In genomic region chr10:131288648-131289047, GRCh38 we compare ENCODE assay signal across 38 cellular contexts. TPM values are rescaled to one million over a fixed set of nuclear protein-coding genes. Genes with fewer than 3 reads are reported as not detected.
"Had no signal": no experiment of that assay in that cellular context is flagged by ENCODE, and none has a peak within 500 bp of the region (broad histone marks: within the 10 kb centered on the region; RNA-seq: fewer than 3 reads in every experiment).

No MANE protein-coding gene starts in this region.

- H3K27ac Mint-ChIP-seq: activated B cell treated with CpG ODN at 0.5 μM for 24 hours; activated CD4-positive, alpha-beta memory T cell treated with anti-CD3 and anti-CD28 coated beads, Interleukin-2, amount 10 ng/mL, durations not matched to agents 7 days and 5 days; activated CD4-positive, alpha-beta T cell treated with anti-CD3 and anti-CD28 coated beads for 36 hours; activated CD8-positive, alpha-beta memory T cell treated with anti-CD3 and anti-CD28 coated beads, Interleukin-2, amount 10 ng/mL, durations not matched to agents 7 days and 5 days; activated CD8-positive, alpha-beta T cell treated with anti-CD3 and anti-CD28 coated beads, Interleukin-2, amount 10 ng/mL, durations not matched to agents 7 days and 5 days; activated naive CD4-positive, alpha-beta T cell treated with anti-CD3 and anti-CD28 coated beads, Interleukin-2, amount 10 ng/mL, durations not matched to agents 7 days and 5 days; activated naive CD8-positive, alpha-beta T cell; activated naive CD8-positive, alpha-beta T cell treated with anti-CD3 and anti-CD28 coated beads, Interleukin-2, amount 10 ng/mL, durations not matched to agents 7 days and 5 days; activated naive CD8-positive, alpha-beta T cell treated with anti-CD3 and anti-CD28 coated beads, Interleukin-2, amount 50 U/mL, for 24 hours; activated T-cell treated with anti-CD3 and anti-CD28 coated beads, Interleukin-2, amount 50 U/mL, for 24 hours; activated T-helper 2 cell treated with anti-CD3 and anti-CD28 coated beads, Interferon-gamma antibody, Interleukin-2, Interleukin-4, amounts not matched to agents 10 μg/mL and 5 μg/mL and 100 μg/mL, durations not matched to agents 14 hours and 24 hours and 36 hours; brain; T-helper 1 cell treated with Interleukin-12 subunit alpha and Interleukin-12 subunit beta and Interleukin-4 antibody, amounts not matched to agents 30 μg/mL and 1 μg/mL, for 36 hours; T-helper 2 cell treated with Interferon-gamma antibody and Interleukin-4, amounts not matched to agents 5 μg/mL and 100 μg/mL, for 36 hours had no signal

- H3K4me1 ChIP-seq: ascending aorta had no signal

- H3K4me1 Mint-ChIP-seq: activated B cell treated with CpG ODN at 0.5 μM for 24 hours; activated CD4-positive, alpha-beta memory T cell treated with anti-CD3 and anti-CD28 coated beads, Interleukin-2, amount 10 ng/mL, durations not matched to agents 7 days and 5 days; activated CD4-positive, alpha-beta T cell treated with anti-CD3 and anti-CD28 coated beads for 36 hours; activated CD8-positive, alpha-beta memory T cell treated with anti-CD3 and anti-CD28 coated beads, Interleukin-2, amount 10 ng/mL, durations not matched to agents 7 days and 5 days; activated naive CD4-positive, alpha-beta T cell treated with anti-CD3 and anti-CD28 coated beads, Interleukin-2, amount 10 ng/mL, durations not matched to agents 7 days and 5 days; activated naive CD4-positive, alpha-beta T cell treated with anti-CD3 and anti-CD28 coated beads, Interleukin-2, amount 50 U/mL, for 24 hours; activated naive CD8-positive, alpha-beta T cell treated with anti-CD3 and anti-CD28 coated beads, Interleukin-2, amount 10 ng/mL, durations not matched to agents 7 days and 5 days; activated naive CD8-positive, alpha-beta T cell treated with anti-CD3 and anti-CD28 coated beads, Interleukin-2, amount 50 U/mL, for 24 hours; brain; central memory CD8-positive, alpha-beta T cell had no signal

- ATAC-seq: activated CD4-positive, alpha-beta T cell treated with anti-CD3 and anti-CD28 coated beads for 36 hours; activated CD8-positive, alpha-beta memory T cell treated with anti-CD3 and anti-CD28 coated beads, Interleukin-2, amount 10 ng/mL, durations not matched to agents 7 days and 5 days; activated CD8-positive, alpha-beta T cell treated with anti-CD3 and anti-CD28 coated beads, Interleukin-2, amount 10 ng/mL, durations not matched to agents 7 days and 5 days; activated naive CD8-positive, alpha-beta T cell treated with anti-CD3 and anti-CD28 coated beads, Interleukin-2, amount 50 U/mL, for 24 hours had no signal

- DNase-seq: activated B cell treated with CpG ODN at 0.5 μM for 24 hours; activated CD4-positive, alpha-beta memory T cell treated with anti-CD3 and anti-CD28 coated beads, Interleukin-2, amount 10 ng/mL, durations not matched to agents 7 days and 5 days; activated CD4-positive, alpha-beta T cell treated with anti-CD3 and anti-CD28 coated beads for 36 hours; activated CD4-positive, alpha-beta T cell treated with anti-CD3 and anti-CD28 coated beads for 48 hours; activated CD4-positive, alpha-beta T cell treated with anti-CD3 and anti-CD28 coated beads, Interleukin-2, amount 50 U/mL, for 1 hour; activated CD4-positive, alpha-beta T cell treated with anti-CD3 and anti-CD28 coated beads, Interleukin-2, amount 50 U/mL, for 4 hours; activated CD4-positive, CD25-positive, alpha-beta regulatory T cell treated with anti-CD3 and anti-CD28 coated beads, Interleukin-2, amount 50 U/mL, for 72 hours; activated CD8-positive, alpha-beta memory T cell treated with anti-CD3 and anti-CD28 coated beads for 24 hours; activated CD8-positive, alpha-beta memory T cell treated with anti-CD3 and anti-CD28 coated beads, Interleukin-2, amount 10 ng/mL, durations not matched to agents 7 days and 5 days; activated CD8-positive, alpha-beta memory T cell treated with anti-CD3 and anti-CD28 coated beads, Interleukin-2, amount 50 U/mL, for 48 hours; activated CD8-positive, alpha-beta T cell treated with anti-CD3 and anti-CD28 coated beads, Interleukin-2, amount 10 ng/mL, durations not matched to agents 7 days and 5 days; activated effector memory CD4-positive, alpha-beta T cell treated with Interleukin-2 at 50 U/mL for 16 hours; activated gamma-delta T cell; activated naive CD4-positive, alpha-beta T cell treated with anti-CD3 and anti-CD28 coated beads, Interleukin-2, amount 10 ng/mL, durations not matched to agents 7 days and 5 days; activated naive CD4-positive, alpha-beta T cell treated with Interleukin-2 at 50 U/mL for 16 hours; activated naive CD8-positive, alpha-beta T cell treated with anti-CD3 and anti-CD28 coated beads, Interleukin-2, amount 10 ng/mL, durations not matched to agents 7 days and 5 days; activated naive CD8-positive, alpha-beta T cell treated with anti-CD3 and anti-CD28 coated beads, Interleukin-2, amount 50 U/mL, for 24 hours; activated T-cell treated with anti-CD3 and anti-CD28 coated beads, Interleukin-2, amount 50 U/mL, for 24 hours; activated T-cell treated with anti-CD3 and anti-CD28 coated beads, Interleukin-2, amount 50 U/mL, for 48 hours; amygdala; anterior cingulate cortex; caudate nucleus; cerebellar nuclear complex; SW 1271; T-helper 1 cell; T-helper 2 cell; T-helper 9 cell had no signal

- H3K36me3 ChIP-seq: ascending aorta, cardiac muscle cell had no signal

- H3K4me3 ChIP-seq: ascending aorta, cardiac muscle cell had no signal

- H3K27ac ChIP-seq: ascending aorta, cardiac muscle cell, VCaP had no signal

- H3K4me3 Mint-ChIP-seq: activated B cell treated with CpG ODN at 0.5 μM for 24 hours; activated CD4-positive, alpha-beta memory T cell treated with anti-CD3 and anti-CD28 coated beads, Interleukin-2, amount 10 ng/mL, durations not matched to agents 7 days and 5 days; activated CD4-positive, alpha-beta T cell treated with anti-CD3 and anti-CD28 coated beads for 36 hours; activated CD8-positive, alpha-beta memory T cell treated with anti-CD3 and anti-CD28 coated beads, Interleukin-2, amount 10 ng/mL, durations not matched to agents 7 days and 5 days; activated CD8-positive, alpha-beta T cell treated with anti-CD3 and anti-CD28 coated beads, Interleukin-2, amount 10 ng/mL, durations not matched to agents 7 days and 5 days; activated naive CD4-positive, alpha-beta T cell treated with anti-CD3 and anti-CD28 coated beads, Interleukin-2, amount 10 ng/mL, durations not matched to agents 7 days and 5 days; activated naive CD4-positive, alpha-beta T cell treated with anti-CD3 and anti-CD28 coated beads, Interleukin-2, amount 50 U/mL, for 24 hours; activated naive CD8-positive, alpha-beta T cell; activated naive CD8-positive, alpha-beta T cell treated with anti-CD3 and anti-CD28 coated beads, Interleukin-2, amount 10 ng/mL, durations not matched to agents 7 days and 5 days; activated naive CD8-positive, alpha-beta T cell treated with anti-CD3 and anti-CD28 coated beads, Interleukin-2, amount 50 U/mL, for 24 hours; activated T-cell treated with anti-CD3 and anti-CD28 coated beads, Interleukin-2, amount 50 U/mL, for 24 hours; brain; central memory CD8-positive, alpha-beta T cell; T-helper 1 cell treated with Interleukin-12 subunit alpha and Interleukin-12 subunit beta and Interleukin-4 antibody, amounts not matched to agents 30 μg/mL and 1 μg/mL, for 36 hours; T-helper 2 cell treated with Interferon-gamma antibody and Interleukin-4, amounts not matched to agents 5 μg/mL and 100 μg/mL, for 36 hours had no signal

- H3K9me3 Mint-ChIP-seq: activated CD4-positive, alpha-beta memory T cell treated with anti-CD3 and anti-CD28 coated beads, Interleukin-2, amount 10 ng/mL, durations not matched to agents 7 days and 5 days; activated naive CD4-positive, alpha-beta T cell treated with anti-CD3 and anti-CD28 coated beads, Interleukin-2, amount 10 ng/mL, durations not matched to agents 7 days and 5 days; activated naive CD4-positive, alpha-beta T cell treated with anti-CD3 and anti-CD28 coated beads, Interleukin-2, amount 50 U/mL, for 24 hours; activated naive CD8-positive, alpha-beta T cell treated with anti-CD3 and anti-CD28 coated beads, Interleukin-2, amount 50 U/mL, for 24 hours; activated T-helper 2 cell treated with anti-CD3 and anti-CD28 coated beads, Interferon-gamma antibody, Interleukin-2, Interleukin-4, amounts not matched to agents 10 μg/mL and 5 μg/mL and 100 μg/mL, durations not matched to agents 14 hours and 24 hours and 36 hours; T-helper 1 cell treated with Interleukin-12 subunit alpha and Interleukin-12 subunit beta and Interleukin-4 antibody, amounts not matched to agents 30 μg/mL and 1 μg/mL, for 36 hours; T-helper 2 cell treated with Interferon-gamma antibody and Interleukin-4, amounts not matched to agents 5 μg/mL and 100 μg/mL, for 36 hours had no signal

- H3K9me3 ChIP-seq: ascending aorta had no signal

- H3K27me3 ChIP-seq: ascending aorta, cardiac muscle cell had no signal

- H3K27me3 Mint-ChIP-seq: activated B cell treated with CpG ODN at 0.5 μM for 24 hours; activated CD4-positive, alpha-beta memory T cell treated with anti-CD3 and anti-CD28 coated beads, Interleukin-2, amount 10 ng/mL, durations not matched to agents 7 days and 5 days; activated CD4-positive, alpha-beta T cell treated with anti-CD3 and anti-CD28 coated beads for 36 hours; activated CD8-positive, alpha-beta memory T cell treated with anti-CD3 and anti-CD28 coated beads, Interleukin-2, amount 10 ng/mL, durations not matched to agents 7 days and 5 days; activated naive CD4-positive, alpha-beta T cell treated with anti-CD3 and anti-CD28 coated beads, Interleukin-2, amount 50 U/mL, for 24 hours; activated naive CD8-positive, alpha-beta T cell treated with anti-CD3 and anti-CD28 coated beads, Interleukin-2, amount 10 ng/mL, durations not matched to agents 7 days and 5 days; activated naive CD8-positive, alpha-beta T cell treated with anti-CD3 and anti-CD28 coated beads, Interleukin-2, amount 50 U/mL, for 24 hours; activated T-cell treated with anti-CD3 and anti-CD28 coated beads, Interleukin-2, amount 50 U/mL, for 24 hours; central memory CD8-positive, alpha-beta T cell had no signal

- H3K36me3 Mint-ChIP-seq: activated CD8-positive, alpha-beta memory T cell treated with anti-CD3 and anti-CD28 coated beads, Interleukin-2, amount 10 ng/mL, durations not matched to agents 7 days and 5 days; activated naive CD4-positive, alpha-beta T cell treated with anti-CD3 and anti-CD28 coated beads, Interleukin-2, amount 10 ng/mL, durations not matched to agents 7 days and 5 days; activated naive CD4-positive, alpha-beta T cell treated with anti-CD3 and anti-CD28 coated beads, Interleukin-2, amount 50 U/mL, for 24 hours; activated naive CD8-positive, alpha-beta T cell; activated naive CD8-positive, alpha-beta T cell treated with anti-CD3 and anti-CD28 coated beads, Interleukin-2, amount 10 ng/mL, durations not matched to agents 7 days and 5 days had no signal

RNA-seq across cellular contexts. Expression of gene TCERG1L, which starts 22.9 kb away (rescaled TPM):
- total RNA-seq: activated B cell treated with CpG ODN at 0.5 μM for 24 hours, ascending aorta, bronchial epithelial cell had no signal
